In the genomic region with DNA sequence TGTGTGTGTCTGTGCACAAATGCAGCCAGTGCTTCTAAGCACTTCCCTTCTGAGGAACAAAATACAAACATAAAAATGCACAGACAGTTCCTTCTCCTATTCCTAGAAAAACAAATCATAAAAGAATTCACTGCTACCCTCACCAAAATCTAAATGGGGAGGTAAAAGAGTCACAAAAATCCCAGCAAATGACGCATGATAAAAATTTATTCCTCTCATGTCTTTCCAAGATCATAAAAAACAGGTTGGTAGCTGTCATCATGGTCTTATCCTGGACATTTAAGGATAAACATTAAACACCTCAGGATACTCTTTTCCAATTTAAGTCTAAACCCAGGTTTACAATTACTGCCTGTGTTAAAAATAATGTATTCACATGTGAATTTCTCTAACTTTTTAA, we compare ENCODE assay signal across 27 cellular contexts.
"Had no signal": no experiment of that assay in that cellular context is flagged by ENCODE, and none has a peak within 500 bp of the region (broad histone marks: within the 10 kb centered on the region; RNA-seq: fewer than 3 reads in every experiment).

No MANE protein-coding gene starts in this region.

- H3K9me3 Mint-ChIP-seq: stimulated activated effector memory CD8-positive, alpha-beta T cell treated with anti-CD3 and anti-CD28 coated beads, Interleukin-12 subunit alpha, Interleukin-12 subunit beta, amount 100 ng/mL, for 72 hours; stimulated activated memory B cell treated with anti-CD40 and anti-IgM and Interleukin-4, amounts not matched to agents 10 μg/mL and 1 μg/mL and 100 μg/mL, for 72 hours; stimulated activated naive B cell treated with anti-CD40 and anti-IgM and Interleukin-4, amounts not matched to agents 10 μg/mL and 1 μg/mL and 100 μg/mL, for 72 hours; stimulated activated naive CD8-positive, alpha-beta T cell treated with anti-CD3 and anti-CD28 coated beads, Interleukin-15, amount 100 ng/mL, for 72 hours; stimulated activated naive CD8-positive, alpha-beta T cell treated with anti-CD3 and anti-CD28 coated beads, Interleukin-15, Interleukin-2, amounts not matched to agents 100 ng/mL and 50 ng/mL, for 24 hours; type B pancreatic cell had no signal

- H3K36me3 ChIP-seq: stomach, suprapubic skin, thoracic aorta, thyroid gland, tibial artery, tibial nerve, transverse colon, upper lobe of left lung, upper lobe of right lung, uterus, vagina had no signal

- H3K36me3 Mint-ChIP-seq: stimulated activated effector memory CD8-positive, alpha-beta T cell treated with anti-CD3 and anti-CD28 coated beads, Interleukin-12 subunit alpha, Interleukin-12 subunit beta, amount 100 ng/mL, for 72 hours; stimulated activated memory B cell treated with anti-CD40 and anti-IgM and Interleukin-4, amounts not matched to agents 10 μg/mL and 1 μg/mL and 100 μg/mL, for 72 hours; stimulated activated naive B cell treated with anti-CD40 and anti-IgM and Interleukin-4, amounts not matched to agents 10 μg/mL and 1 μg/mL and 100 μg/mL, for 72 hours; type B pancreatic cell had no signal

- H3K9me3 ChIP-seq: stomach, suprapubic skin, testis, thoracic aorta, thyroid gland, tibial artery, tibial nerve, transverse colon, upper lobe of left lung, upper lobe of right lung, uterus, vagina had no signal

- H3K27ac ChIP-seq: stomach, suprapubic skin, testis, thoracic aorta, thyroid gland, tibial artery, tibial nerve, upper lobe of left lung, upper lobe of right lung, uterus, vagina had no signal

- H3K4me3 Mint-ChIP-seq: stimulated activated effector memory CD8-positive, alpha-beta T cell treated with anti-CD3 and anti-CD28 coated beads, Interleukin-12 subunit alpha, Interleukin-12 subunit beta, amount 100 ng/mL, for 72 hours; stimulated activated memory B cell treated with anti-CD40 and anti-IgM and Interleukin-4, amounts not matched to agents 10 μg/mL and 1 μg/mL and 100 μg/mL, for 72 hours; stimulated activated naive B cell treated with anti-CD40 and anti-IgM and Interleukin-4, amounts not matched to agents 10 μg/mL and 1 μg/mL and 100 μg/mL, for 72 hours; stimulated activated naive CD8-positive, alpha-beta T cell treated with anti-CD3 and anti-CD28 coated beads, Interleukin-15, amount 100 ng/mL, for 72 hours; stimulated activated naive CD8-positive, alpha-beta T cell treated with anti-CD3 and anti-CD28 coated beads, Interleukin-15, Interleukin-2, amounts not matched to agents 100 ng/mL and 50 ng/mL, for 24 hours; type B pancreatic cell had no signal

- H3K4me1 Mint-ChIP-seq: stimulated activated effector memory CD8-positive, alpha-beta T cell treated with anti-CD3 and anti-CD28 coated beads, Interleukin-12 subunit alpha, Interleukin-12 subunit beta, amount 100 ng/mL, for 72 hours; stimulated activated memory B cell treated with anti-CD40 and anti-IgM and Interleukin-4, amounts not matched to agents 10 μg/mL and 1 μg/mL and 100 μg/mL, for 72 hours; stimulated activated naive B cell treated with anti-CD40 and anti-IgM and Interleukin-4, amounts not matched to agents 10 μg/mL and 1 μg/mL and 100 μg/mL, for 72 hours; stimulated activated naive CD8-positive, alpha-beta T cell treated with anti-CD3 and anti-CD28 coated beads, Interleukin-15, amount 100 ng/mL, for 72 hours had no signal

- H3K4me1 ChIP-seq: stomach, suprapubic skin, testis, thyroid gland, transverse colon, upper lobe of left lung, upper lobe of right lung, uterus, vagina had no signal

- H3K27me3 Mint-ChIP-seq: stimulated activated memory B cell treated with anti-CD40 and anti-IgM and Interleukin-4, amounts not matched to agents 10 μg/mL and 1 μg/mL and 100 μg/mL, for 72 hours; stimulated activated naive B cell treated with anti-CD40 and anti-IgM and Interleukin-4, amounts not matched to agents 10 μg/mL and 1 μg/mL and 100 μg/mL, for 72 hours; stimulated activated naive CD8-positive, alpha-beta T cell treated with anti-CD3 and anti-CD28 coated beads, Interleukin-15, amount 100 ng/mL, for 72 hours; type B pancreatic cell had no signal

- H3K27ac Mint-ChIP-seq: stimulated activated effector memory CD8-positive, alpha-beta T cell treated with anti-CD3 and anti-CD28 coated beads, Interleukin-12 subunit alpha, Interleukin-12 subunit beta, amount 100 ng/mL, for 72 hours; stimulated activated memory B cell treated with anti-CD40 and anti-IgM and Interleukin-4, amounts not matched to agents 10 μg/mL and 1 μg/mL and 100 μg/mL, for 72 hours; stimulated activated naive B cell treated with anti-CD40 and anti-IgM and Interleukin-4, amounts not matched to agents 10 μg/mL and 1 μg/mL and 100 μg/mL, for 72 hours; stimulated activated naive CD8-positive, alpha-beta T cell treated with anti-CD3 and anti-CD28 coated beads, Interleukin-15, amount 100 ng/mL, for 72 hours; stimulated activated naive CD8-positive, alpha-beta T cell treated with anti-CD3 and anti-CD28 coated beads, Interleukin-15, Interleukin-2, amounts not matched to agents 100 ng/mL and 50 ng/mL, for 24 hours; type B pancreatic cell had no signal

- DNase-seq: stimulated activated CD4-positive, alpha-beta T cell treated with anti-CD3 and anti-CD28 coated beads, Interleukin-2, amount 100 ng/mL, for 48 hours; stimulated activated CD4-positive, alpha-beta T cell treated with anti-CD3 and anti-CD28 coated beads, Interleukin-4, amount 100 ng/mL, for 1 hour; stimulated activated CD4-positive, alpha-beta T cell treated with anti-CD3 and anti-CD28 coated beads, Interleukin-4, amount 100 ng/mL, for 24 hours; stimulated activated CD4-positive, alpha-beta T cell treated with anti-CD3 and anti-CD28 coated beads, Interleukin-4, amount 100 ng/mL, for 4 hours; stimulated activated CD8-positive, alpha-beta memory T cell treated with anti-CD3 and anti-CD28 coated beads, Interleukin-4, amount 100 ng/mL, for 48 hours; stimulated activated naive B cell treated with anti-CD40 and anti-IgM and Interleukin-4, amounts not matched to agents 10 μg/mL and 1 μg/mL and 100 μg/mL, for 72 hours; stimulated activated naive CD4-positive, alpha-beta T cell; stimulated activated naive CD4-positive, alpha-beta T cell treated with Interleukin-2 at 50 U/mL for 16 hours; stimulated activated naive CD8-positive, alpha-beta T cell treated with anti-CD3 and anti-CD28 coated beads, Interleukin-15, amount 100 ng/mL, for 72 hours; stimulated activated naive CD8-positive, alpha-beta T cell treated with anti-CD3 and anti-CD28 coated beads, Interleukin-15, Interleukin-2, amounts not matched to agents 100 U/mL and 50 U/mL, for 24 hours; stomach; substantia nigra; testis; thyroid gland; tibial artery; transverse colon; upper lobe of left lung; upper lobe of right lung; uterus had no signal

- H3K4me3 ChIP-seq: stomach, suprapubic skin, testis, thoracic aorta, thyroid gland, tibial artery, tibial nerve, transverse colon, upper lobe of left lung, upper lobe of right lung, uterus, vagina had no signal
